In the genomic region with DNA sequence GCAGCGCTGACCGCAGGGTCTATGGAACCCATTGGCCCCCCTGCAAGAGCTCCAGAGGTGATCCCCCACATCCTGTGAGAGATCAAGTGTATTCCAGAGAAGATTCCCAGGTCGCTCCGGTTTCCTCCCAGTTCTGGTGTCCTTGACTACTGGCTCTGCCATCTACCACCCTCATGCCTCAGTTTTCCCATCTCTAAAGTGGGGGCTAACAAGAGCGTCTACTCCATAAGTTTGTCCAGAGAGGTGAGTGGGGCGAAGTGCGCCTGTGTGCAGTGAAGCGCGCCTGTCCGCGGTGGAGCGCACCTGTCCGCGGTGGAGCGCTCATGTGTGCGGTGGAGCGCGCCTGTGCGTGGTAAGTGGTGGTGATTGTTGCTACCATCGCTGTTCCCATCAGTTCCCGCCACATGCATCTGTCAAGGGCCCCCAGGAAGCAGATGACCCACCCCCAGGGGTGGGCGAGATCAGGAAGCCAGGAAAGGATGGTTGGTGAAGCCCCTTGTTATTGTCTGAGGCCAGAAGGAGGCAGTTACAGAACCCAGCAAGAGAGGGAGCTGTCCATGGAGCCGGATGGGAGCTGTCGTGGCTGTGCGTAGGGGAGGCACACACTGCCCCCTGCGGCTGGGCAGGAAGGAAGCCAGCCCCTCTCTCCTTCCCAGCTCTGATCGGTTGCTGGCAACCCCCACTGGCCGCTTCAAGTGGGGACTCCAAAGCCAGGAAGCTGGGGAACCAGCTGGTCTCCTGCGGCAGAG, we compare ENCODE assay signal across 1 cellular context.
TF ChIP-seq lines count a peak whose summit lies in the region.

No MANE protein-coding gene starts in this region.

TF ChIP-seq in endothelial cell of umbilical vein, 7 proteins besides CTCF, POLR2A, EP300 and RAD21 (continued from another document):
- TF ChIP-seq, protein P1, sequence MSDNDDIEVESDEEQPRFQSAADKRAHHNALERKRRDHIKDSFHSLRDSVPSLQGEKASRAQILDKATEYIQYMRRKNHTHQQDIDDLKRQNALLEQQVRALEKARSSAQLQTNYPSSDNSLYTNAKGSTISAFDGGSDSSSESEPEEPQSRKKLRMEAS (IDR thresholded peaks at IDR 0.05; ENCODE audit: insufficient read depth, insufficient read length) = no peak
- no peak for TF ChIP-seq MYC (IDR thresholded peaks at IDR 0.05; ENCODE audit: low read depth, low read length)
